In genomic region chr17:40005527-40005926, GRCh38 we compare ENCODE assay signal across 12 cellular contexts. TPM values are rescaled to one million over a fixed set of nuclear protein-coding genes. Genes with fewer than 3 reads are reported as not detected.
"Had no signal": no experiment of that assay in that cellular context is flagged by ENCODE, and none has a peak within 500 bp of the region (broad histone marks: within the 10 kb centered on the region; RNA-seq: fewer than 3 reads in every experiment).

No MANE protein-coding gene starts in this region.

- H3K9me3 ChIP-seq: HAP-1 had no signal

- H3K4me2 ChIP-seq: GM23338 had no signal

- H3K36me3 ChIP-seq: HAP-1 had no signal

- ATAC-seq: GM23338, HCT116 had no signal

- H2AFZ ChIP-seq: GM23248, GM23338 had no signal

- H3K27ac ChIP-seq: GM23248 had no signal

- FAIRE-seq: H1, H54 had no signal

- H3K4me3 ChIP-seq: GM23248, GM23338, HAP-1 had no signal

- DNase-seq: GM23248, GOT3, H7, H9, HCEC 1CT, HFFc6 had no signal

- H3K9ac ChIP-seq: GM23248 had no signal

- H3K4me1 ChIP-seq: HAP-1 had no signal

RNA-seq across cellular contexts. Expression of gene CSF3, which starts 9.7 kb away (rescaled TPM):
- total RNA-seq: GM23248, GM23338, H1, H4, H9 had no signal
- polyA plus RNA-seq: GM23338 had no signal

RNA-seq across cellular contexts. Expression of gene GSDMA, which starts 42.7 kb away (rescaled TPM):
- total RNA-seq: GM23248, GM23338, H1, H4, H7, H9 had no signal
- polyA plus RNA-seq: GM23338 had no signal
